1 cellular context compared by ENCODE assay signal in genomic region chr1:39979654-39980053, GRCh38.
TF ChIP-seq lines count a peak whose summit lies in the region.

No MANE protein-coding gene starts in this region.

TF ChIP-seq in WTC11, 78 proteins besides CTCF, POLR2A, EP300 and RAD21 (continued from another document):
- TF ChIP-seq STAT6 (CRISPR knock-in tag; conservative IDR thresholded peaks at IDR 0.05; ENCODE audit: low read depth) (no peak), NR2C2 (CRISPR knock-in tag; IDR thresholded peaks at IDR 0.05) (no peak), MLX (CRISPR knock-in tag; IDR thresholded peaks at IDR 0.05) (no peak), ZBTB21 (CRISPR knock-in tag; IDR thresholded peaks at IDR 0.05; ENCODE audit: borderline replicate concordance) (no peak), GRHL2 (CRISPR knock-in tag; IDR thresholded peaks at IDR 0.05; ENCODE audit: insufficient replicate concordance, severe bottlenecking) (no peak), NR1H2 (CRISPR knock-in tag; IDR thresholded peaks at IDR 0.05) (no peak), ZNF121 (CRISPR knock-in tag; IDR thresholded peaks at IDR 0.05) (no peak)
